ENCODE assay signal across 15 cellular contexts in genomic region chr17:80882323-80882722, GRCh38.
"Had no signal": no experiment of that assay in that cellular context is flagged by ENCODE, and none has a peak within 500 bp of the region (broad histone marks: within the 10 kb centered on the region; RNA-seq: fewer than 3 reads in every experiment).

No MANE protein-coding gene starts in this region.

- H3K4me3 Mint-ChIP-seq: activated CD4-positive, alpha-beta memory T cell treated with anti-CD3 and anti-CD28 coated beads, Interleukin-2, amount 10 ng/mL, durations not matched to agents 7 days and 5 days; activated naive CD8-positive, alpha-beta T cell treated with anti-CD3 and anti-CD28 coated beads, Interleukin-2, amount 10 ng/mL, durations not matched to agents 7 days and 5 days; mesothelial cell of epicardium; neural crest cell had no signal

- H3K27ac Mint-ChIP-seq: activated naive CD8-positive, alpha-beta T cell treated with anti-CD3 and anti-CD28 coated beads, Interleukin-2, amount 10 ng/mL, durations not matched to agents 7 days and 5 days; mesothelial cell of epicardium had no signal

- H3K36me3 ChIP-seq: ovary, transverse colon had no signal

- H3K4me1 Mint-ChIP-seq: mesothelial cell of epicardium had no signal

- H3K27me3 Mint-ChIP-seq: activated CD4-positive, alpha-beta memory T cell treated with anti-CD3 and anti-CD28 coated beads, Interleukin-2, amount 10 ng/mL, durations not matched to agents 7 days and 5 days; activated naive CD8-positive, alpha-beta T cell treated with anti-CD3 and anti-CD28 coated beads, Interleukin-2, amount 10 ng/mL, durations not matched to agents 7 days and 5 days had no signal

- H3K9me3 Mint-ChIP-seq: activated CD4-positive, alpha-beta memory T cell treated with anti-CD3 and anti-CD28 coated beads, Interleukin-2, amount 10 ng/mL, durations not matched to agents 7 days and 5 days; activated naive CD8-positive, alpha-beta T cell treated with anti-CD3 and anti-CD28 coated beads, Interleukin-2, amount 10 ng/mL, durations not matched to agents 7 days and 5 days; mesothelial cell of epicardium; neural crest cell had no signal

- H3K27ac ChIP-seq: dorsolateral prefrontal cortex, ovary, transverse colon had no signal

- H3K27me3 ChIP-seq: dorsolateral prefrontal cortex, ovary, transverse colon had no signal

- H3K9me3 ChIP-seq: ovary, transverse colon had no signal

- H3K4me1 ChIP-seq: transverse colon had no signal

- H3K4me3 ChIP-seq: dorsolateral prefrontal cortex, ovary, transverse colon had no signal

- DNase-seq: activated CD4-positive, alpha-beta memory T cell treated with anti-CD3 and anti-CD28 coated beads, Interleukin-2, amount 10 ng/mL, durations not matched to agents 7 days and 5 days; activated CD4-positive, alpha-beta T cell treated with anti-CD3 and anti-CD28 coated beads for 4 hours; activated gamma-delta T cell; activated naive CD8-positive, alpha-beta T cell treated with anti-CD3 and anti-CD28 coated beads, Interleukin-2, amount 10 ng/mL, durations not matched to agents 7 days and 5 days; activated T-cell treated with anti-CD3 and anti-CD28 coated beads, Interleukin-2, amount 50 U/mL, for 48 hours; anterior cingulate cortex; stimulated activated CD4-positive, alpha-beta T cell treated with anti-CD3 and anti-CD28 coated beads, Interleukin-4, amount 100 ng/mL, for 4 hours; stimulated activated CD8-positive, alpha-beta memory T cell treated with anti-CD3 and anti-CD28 coated beads, Interleukin-4, amount 100 ng/mL, for 48 hours; stimulated activated naive CD4-positive, alpha-beta T cell treated with Interleukin-2 at 50 U/mL for 16 hours; T-helper 2 cell; transverse colon had no signal
